14 cellular contexts compared by ENCODE assay signal in the genomic region with DNA sequence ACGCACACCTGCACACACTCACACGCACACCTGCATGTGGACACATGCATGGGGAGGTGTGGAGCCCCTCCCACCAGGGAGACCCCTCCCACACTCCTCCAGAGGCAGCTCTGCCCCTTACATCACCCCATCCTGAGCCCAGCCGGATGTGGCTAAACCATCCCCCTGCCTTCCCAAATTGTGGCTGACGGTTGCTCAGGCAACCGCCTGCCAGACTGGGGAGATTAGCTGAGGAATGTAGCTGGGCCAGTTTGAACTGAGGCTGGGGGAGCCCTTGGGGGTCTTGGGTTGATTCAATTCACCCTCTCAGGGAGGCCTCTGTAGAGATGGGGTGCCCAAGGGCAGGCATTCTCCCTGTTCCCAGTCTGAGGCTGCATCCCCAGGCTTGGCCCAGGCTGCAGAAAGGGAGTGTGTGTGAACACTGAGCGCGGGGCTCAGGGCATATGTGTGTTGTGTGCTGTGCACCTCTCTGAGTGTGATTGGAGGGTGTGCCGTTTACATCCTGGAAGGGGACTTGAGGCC. TPM values are rescaled to one million over a fixed set of nuclear protein-coding genes. Genes with fewer than 3 reads are reported as not detected.
A peak's percentile ranks its signal among the peaks of the same experiment; 100 is the strongest.
DNase-seq lines count a peak whose midpoint lies in the region; ATAC-seq, FAIRE-seq and TF ChIP-seq lines count a peak whose summit lies in the region.
"Had no signal": no experiment of that assay in that cellular context is flagged by ENCODE, and none has a peak within 500 bp of the region (broad histone marks: within the 10 kb centered on the region; RNA-seq: fewer than 3 reads in every experiment).

No MANE protein-coding gene starts in this region.

- no peak for TF ChIP-seq EP300 in stomach (IDR thresholded peaks at IDR 0.05)

- no peak for TF ChIP-seq CTCF in A673 (conservative IDR thresholded peaks at IDR 0.05; ENCODE audit: low read depth, low read length)
- no peak for TF ChIP-seq CTCF in stomach (IDR thresholded peaks at IDR 0.05)

- CTCF ChIA-PET in A673 (lab: Charles Lee), result no interaction called here

- 17 to 57% (median 40%) methylated on average over 4 to 8 of the region's 8 CpGs for WGBS in stomach, 5 donors

- peak; percentile 42 for DNase-seq in A673 (ENCODE audit: low spot score)
- no peak for DNase-seq in HTR-8/SVneo (ENCODE audit: insufficient read length, low spot score)
- peak; percentile 61 for DNase-seq in amniotic epithelial cell (ENCODE audit: low read depth)
- peak; percentile 91 for DNase-seq in iPS-NIHi7 (ENCODE audit: extremely low spot score)
- DNase-seq in activated CD8-positive, alpha-beta memory T cell treated with anti-CD3 and anti-CD28 coated beads, Interleukin-2, amount 50 U/mL, for 4 hours, result no peak
- DNase-seq in effector memory CD4-positive, alpha-beta T cell, result no peak
- DNase-seq in stomach, result no peak
- DNase-seq: AML-193; central memory CD4-positive, alpha-beta T cell; NCI-H1105 treated with DMSO at 0.1 percent for 48 hours; stimulated activated CD8-positive, alpha-beta memory T cell treated with anti-CD3 and anti-CD28 coated beads, Interleukin-4, amount 100 ng/mL, for 48 hours; T-helper 9 cell had no signal

- H3K36me3 ChIP-seq in A673 (ENCODE audit: insufficient read depth, low read length, poor library complexity, severe bottlenecking), result no peaks in the 10 kb centered on the region
- no peaks in the 10 kb centered on the region for H3K36me3 ChIP-seq in effector memory CD4-positive, alpha-beta T cell (ENCODE audit: control insufficient read depth, insufficient read depth, low read length)
- H3K36me3 ChIP-seq in stomach, result no peaks in the 10 kb centered on the region

- peak; percentile 55 for FAIRE-seq in HTR-8/SVneo (lab: Jason Lieb, UNC)

- H3K4me1 ChIP-seq in A673 (ENCODE audit: insufficient read depth, low read length, poor library complexity, severe bottlenecking) (peaks cover 9% of the 10 kb centered on the region), stomach (peaks cover 0 to 9% (median 3%) of the 10 kb centered on the region in 4 donors)
- no peaks in the 10 kb centered on the region for H3K4me1 ChIP-seq in effector memory CD4-positive, alpha-beta T cell (ENCODE audit: control insufficient read depth, insufficient read depth, low read length, poor library complexity, severe bottlenecking)

- H3K27ac ChIP-seq in A673 (ENCODE audit: low read depth, low read length, poor library complexity, severe bottlenecking) (no peak overlapping the region), stomach (no peak overlapping the region)
- H3K27ac ChIP-seq in effector memory CD4-positive, alpha-beta T cell (ENCODE audit: insufficient read depth, low read length, poor library complexity, severe bottlenecking), result no peak overlapping the region

- no peak overlapping the region for H3K4me3 ChIP-seq in A673 (ENCODE audit: low read depth, low read length, poor library complexity, severe bottlenecking)
- H3K4me3 ChIP-seq in effector memory CD4-positive, alpha-beta T cell (ENCODE audit: insufficient read depth, low read depth, low read length, poor library complexity, severe bottlenecking), result no peak overlapping the region
- H3K4me3 ChIP-seq in stomach, result no peak overlapping the region

- ATAC-seq in HG03378 (IDR thresholded peaks at IDR 0.05; ENCODE audit: unreplicated experiment), result no peak
- ATAC-seq: HCT116 had no signal

- no TSS peak for BruUV-seq in A673 (replicated peaks; lab: Mats Ljungman, UMichigan)

- H3K27me3 ChIP-seq in A673 (replicated peaks; ENCODE audit: insufficient read depth, low read depth, low read length, poor library complexity) (no peaks in the 10 kb centered on the region), stomach (no peaks in the 10 kb centered on the region)
- no peaks in the 10 kb centered on the region for H3K27me3 ChIP-seq in effector memory CD4-positive, alpha-beta T cell (replicated peaks; ENCODE audit: control insufficient read depth, insufficient read depth, low read length, poor library complexity, severe bottlenecking)

- TF ChIP-seq POLR2A in stomach (IDR thresholded peaks at IDR 0.05), result no peak

- intact Hi-C loops in A673 (cut with micrococcal nuclease; ENCODE audit: unreplicated experiment), result loop anchor here (10.0 kb wide), 1 partner anchor 446 kb away; no protein-coding TSS in a partner anchor
- intact Hi-C loops in stomach (cut with DNase I; ENCODE audit: low total_unique reads), result loop anchor here (10.0 kb wide), 1 partner anchor 206 kb away; no protein-coding TSS in a partner anchor

- H3K9me3 ChIP-seq in A673 (ENCODE audit: low read depth, low read length, poor library complexity, severe bottlenecking), result no peaks in the 10 kb centered on the region
- H3K9me3 ChIP-seq in effector memory CD4-positive, alpha-beta T cell (ENCODE audit: control insufficient read depth, low read length), result no peaks in the 10 kb centered on the region
- no peaks in the 10 kb centered on the region for H3K9me3 ChIP-seq in stomach

- POLR2A ChIA-PET in A673 (lab: Charles Lee; ENCODE audit: low non-redundant PET), result no interaction called here

RNA-seq across cellular contexts. Expression of a gene that starts 12.9 kb away (rescaled TPM):
- total RNA-seq in A673 (2021) (6.8 and 15.6 TPM in 2 replicates), stomach (10 to 100 TPM in 2 of 5 donors, 1 to 10 TPM in 2, under 1 TPM in 1; 0.29 to 17.5 (median 8.0) TPM)
- polyA plus RNA-seq in stomach, result 1 to 10 TPM; 4.9 to 5.4 (median 5.2) TPM

RNA-seq across cellular contexts. Expression of a gene that starts 18.5 kb away (rescaled TPM):
- total RNA-seq in A673 (2021), result 39.0 and 39.3 TPM in 2 replicates
- total RNA-seq in stomach, result 10 to 100 TPM in 4 of 5 donors, 1 to 10 TPM in 1; 8.9 to 47.8 (median 17.4) TPM
- 10 to 100 TPM; 16.0 to 20.1 (median 18.2) TPM for polyA plus RNA-seq in stomach

Comparison
In these comparisons a context has a peak if more than half of its experiments do, and no peak if none do; other contexts are left out.
1. DNase-seq: peak in A673 (single experiment), amniotic epithelial cell (single experiment) and iPS-NIHi7 (single experiment); none in HTR-8/SVneo (single experiment), activated CD8-positive, alpha-beta memory T cell treated with anti-CD3 and anti-CD28 coated beads, Interleukin-2, amount 50 U/mL, for 4 hours (single experiment), effector memory CD4-positive, alpha-beta T cell (0 of 3) and stomach (single experiment).